ENCODE assay signal across 1 cellular context in the genomic region with DNA sequence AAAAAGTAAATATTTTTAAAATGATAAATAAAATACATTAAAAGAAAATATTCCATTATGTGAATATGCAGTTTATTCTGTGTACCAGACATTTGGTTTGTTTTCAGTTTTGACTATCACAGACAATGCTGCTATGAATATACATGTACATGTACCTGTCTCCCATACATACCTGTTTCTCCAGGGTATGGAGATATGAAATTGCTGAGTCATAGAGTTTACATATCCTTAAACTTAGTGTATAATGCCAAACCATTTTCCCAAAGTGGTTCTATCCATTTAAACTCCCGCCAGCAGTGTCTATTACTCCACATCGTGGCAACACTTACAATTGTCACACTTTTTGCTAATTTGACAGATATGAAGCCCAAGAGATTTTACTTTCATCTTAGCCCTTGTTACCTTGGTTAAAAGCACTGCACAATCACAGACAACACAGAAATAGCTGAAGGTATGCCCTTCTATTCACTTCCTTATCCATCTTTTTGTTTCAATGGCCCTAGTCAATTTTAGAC.
TF ChIP-seq lines count a peak whose summit lies in the region.

No MANE protein-coding gene starts in this region.

TF ChIP-seq in HepG2, 621 proteins besides CTCF, POLR2A, EP300 and RAD21 (continued from another document):
- peak; percentile 59 for TF ChIP-seq MAFF (IDR thresholded peaks at IDR 0.05; ENCODE audit: low read depth, low read length)
- TF ChIP-seq, protein P1, sequence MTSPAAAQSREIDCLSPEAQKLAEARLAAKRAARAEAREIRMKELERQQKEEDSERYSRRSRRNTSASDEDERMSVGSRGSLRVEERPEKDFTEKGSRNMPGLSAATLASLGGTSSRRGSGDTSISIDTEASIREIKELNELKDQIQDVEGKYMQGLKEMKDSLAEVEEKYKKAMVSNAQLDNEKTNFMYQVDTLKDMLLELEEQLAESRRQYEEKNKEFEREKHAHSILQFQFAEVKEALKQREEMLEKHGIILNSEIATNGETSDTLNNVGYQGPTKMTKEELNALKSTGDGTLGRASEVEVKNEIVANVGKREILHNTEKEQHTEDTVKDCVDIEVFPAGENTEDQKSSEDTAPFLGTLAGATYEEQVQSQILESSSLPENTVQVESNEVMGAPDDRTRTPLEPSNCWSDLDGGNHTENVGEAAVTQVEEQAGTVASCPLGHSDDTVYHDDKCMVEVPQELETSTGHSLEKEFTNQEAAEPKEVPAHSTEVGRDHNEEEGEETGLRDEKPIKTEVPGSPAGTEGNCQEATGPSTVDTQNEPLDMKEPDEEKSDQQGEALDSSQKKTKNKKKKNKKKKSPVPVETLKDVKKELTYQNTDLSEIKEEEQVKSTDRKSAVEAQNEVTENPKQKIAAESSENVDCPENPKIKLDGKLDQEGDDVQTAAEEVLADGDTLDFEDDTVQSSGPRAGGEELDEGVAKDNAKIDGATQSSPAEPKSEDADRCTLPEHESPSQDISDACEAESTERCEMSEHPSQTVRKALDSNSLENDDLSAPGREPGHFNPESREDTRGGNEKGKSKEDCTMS (CRISPR knock-in tag; conservative IDR thresholded peaks at IDR 0.05): no peak
